10 cellular contexts compared by ENCODE assay signal in genomic region chr4:82801910-82802521, GRCh38. TPM values are rescaled to one million over a fixed set of nuclear protein-coding genes. Genes with fewer than 3 reads are reported as not detected.
DNase-seq lines count a peak whose midpoint lies in the region; ATAC-seq, FAIRE-seq and TF ChIP-seq lines count a peak whose summit lies in the region.
"Had no signal": no experiment of that assay in that cellular context is flagged by ENCODE, and none has a peak within 500 bp of the region (broad histone marks: within the 10 kb centered on the region; RNA-seq: fewer than 3 reads in every experiment).

No MANE protein-coding gene starts in this region.

- FAIRE-seq in TTC549 (lab: Jason Lieb, UNC) (peak; percentile 26), kidney (lab: Jason Lieb, UNC) (peak; percentile 17)

- no peak overlapping the region for H3K4me3 ChIP-seq in BJ (ENCODE audit: low read depth, low read length)
- no peak overlapping the region for H3K4me3 ChIP-seq in kidney (ENCODE audit: low read length in 2 of 2)
- no peak overlapping the region for H3K4me3 ChIP-seq in ascending aorta
- H3K4me3 ChIP-seq: skin epidermis, tibial artery had no signal

- no peak for ATAC-seq in esophagus mucosa

- TF ChIP-seq CTCF in BJ (IDR thresholded peaks at IDR 0.05; ENCODE audit: insufficient read depth, low read depth, low read length): peak; percentile 61
- TF ChIP-seq CTCF in GM20000 (IDR thresholded peaks at IDR 0.05; ENCODE audit: extremely low read depth, missing control alignments): peak; percentile 11
- TF ChIP-seq CTCF in kidney (IDR thresholded peaks at IDR 0.05; ENCODE audit: borderline replicate concordance, extremely low read depth, insufficient read depth): peak; percentile 25
- TF ChIP-seq CTCF in ascending aorta (IDR thresholded peaks at IDR 0.05): no peak

- DNase-seq in BJ (ENCODE audit: low read depth) (no peak), GM20000 (ENCODE audit: low spot score) (no peak), kidney (no peak), ascending aorta (ENCODE audit: low spot score in 2 of 2) (no peak), C1 segment of cervical spinal cord (lab: John Stamatoyannopoulos, UW) (no peak)
- no peak for DNase-seq in stimulated activated CD4-positive, alpha-beta T cell treated with anti-CD3 and anti-CD28 coated beads, Interleukin-2, amount 100 ng/mL, for 48 hours

- H3K4me1 ChIP-seq in kidney (ENCODE audit: control insufficient read depth in 1 of 2, insufficient read depth in 1 of 2, low read depth in 1 of 2, low read length in 2 of 2) (peaks cover under 1 to 2% of the 10 kb centered on the region in 2 donors), ascending aorta (peaks cover 0 to 10% of the 10 kb centered on the region in 2 donors)

- H3K27me3 ChIP-seq in BJ (ENCODE audit: control insufficient read depth, insufficient read depth, low read length) (peaks cover 5% of the 10 kb centered on the region; the same call in 1 of the 2 replicates), ascending aorta (no peaks in the 10 kb centered on the region)
- H3K27me3 ChIP-seq: tibial artery had no signal

- CTCF ChIA-PET in BJ (lab: Yijun Ruan, JAX): interaction anchor here (0.8 to 1.8 kb wide), 2 partner anchors 10 to 54 kb away, joined by 3 to 12 read pairs; no protein-coding TSS in a partner anchor

- no peak overlapping the region for H3K9ac ChIP-seq in kidney (ENCODE audit: low read length in 2 of 2)

- intact Hi-C loops in kidney (cut with DNase I): no loop called here
- intact Hi-C loops in ascending aorta (cut with DNase I): no loop called here

- POLR2A ChIA-PET in BJ (lab: Charles Lee): no interaction called here

- H3K9me3 ChIP-seq in kidney (ENCODE audit: control insufficient read depth in 1 of 2, low read length in 2 of 2): no peaks in the 10 kb centered on the region
- H3K9me3 ChIP-seq in ascending aorta: no peaks in the 10 kb centered on the region
- H3K9me3 ChIP-seq: tibial artery had no signal

- H3K36me3 ChIP-seq in BJ (ENCODE audit: control insufficient read depth, insufficient read depth, low read length) (no peaks in the 10 kb centered on the region), kidney (ENCODE audit: control insufficient read depth in 1 of 2, insufficient read depth in 2 of 2, low read length in 2 of 2) (no peaks in the 10 kb centered on the region), ascending aorta (no peaks in the 10 kb centered on the region)
- H3K36me3 ChIP-seq: tibial artery had no signal

- no peak overlapping the region for H3K27ac ChIP-seq in kidney (ENCODE audit: low read depth in 2 of 2, low read length in 2 of 2)
- no peak overlapping the region for H3K27ac ChIP-seq in ascending aorta
- H3K27ac ChIP-seq: skin epidermis, tibial artery had no signal

RNA-seq across cellular contexts. Expression of gene SCD5, which starts 3.4 kb away (rescaled TPM):
- 32.5 and 34.6 TPM in 2 replicates for polyA plus RNA-seq in BJ (2011; rRNA removed)
- polyA minus RNA-seq in BJ (2011; rRNA and poly(A)+ RNA removed): 26.7 and 36.8 TPM in 2 replicates
- 41.2 TPM for total RNA-seq in kidney
- polyA plus RNA-seq in kidney (ENCODE audit: insufficient read depth, low read depth, low replicate concordance): 55.7 TPM
- 28.0 TPM for total RNA-seq in ascending aorta
- total RNA-seq in esophagus mucosa: 1.9 TPM

Comparison
In these comparisons a context has a peak if more than half of its experiments do, and no peak if none do; other contexts are left out.
1. CTCF ChIP-seq: peak in BJ (single experiment), GM20000 (single experiment) and kidney (single experiment); none in ascending aorta (0 of 3).
2. RNA of gene SCD5, which starts 3.4 kb away (total RNA-seq): 41.2 TPM in kidney (single experiment) and 28.0 TPM in ascending aorta (single experiment); 1.9 TPM in esophagus mucosa (single experiment); every median in the first group is over 10 times any median in the second.